In the genomic region with DNA sequence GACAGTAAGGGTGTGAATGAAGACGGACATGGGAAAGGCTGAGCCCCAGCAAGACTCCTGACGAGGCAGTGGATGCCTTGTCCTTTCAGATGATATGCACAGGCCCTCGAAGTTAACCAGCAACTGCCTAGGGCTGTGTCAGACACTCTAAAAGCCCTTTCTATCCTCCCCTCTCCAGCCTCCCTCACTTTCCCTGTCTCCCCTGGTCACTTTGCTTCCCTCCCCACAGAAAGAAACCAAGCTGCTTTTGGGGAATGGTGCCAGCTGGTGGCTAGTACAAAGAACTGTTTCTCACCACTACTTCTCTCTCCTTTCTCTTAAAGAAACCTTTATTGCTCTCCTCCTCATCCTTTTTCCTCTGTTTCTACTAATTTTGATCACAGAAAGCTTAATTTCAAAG, we compare ENCODE assay signal across 10 cellular contexts. TPM values are rescaled to one million over a fixed set of nuclear protein-coding genes. Genes with fewer than 3 reads are reported as not detected.
DNase-seq lines count a peak whose midpoint lies in the region; ATAC-seq and TF ChIP-seq lines count a peak whose summit lies in the region.
"Had no signal": no experiment of that assay in that cellular context is flagged by ENCODE, and none has a peak within 500 bp of the region (broad histone marks: within the 10 kb centered on the region; RNA-seq: fewer than 3 reads in every experiment).

No MANE protein-coding gene starts in this region.

- TF ChIP-seq EP300 in upper lobe of left lung (IDR thresholded peaks at IDR 0.05) = no peak

- no peak overlapping the region for H2BK5ac ChIP-seq in mesendoderm (ENCODE audit: low read length)

- intact Hi-C loops in breast epithelium (cut with DNase I; ENCODE audit: low total_unique reads) = no loop called here

- peaks cover 24% of the 10 kb centered on the region for H3K79me1 ChIP-seq in mesendoderm (ENCODE audit: low read length)

- no CpG with 5 or more reads among the region's 3 CpGs for WGBS in mesendoderm (ENCODE audit: extremely low coverage, insufficient coverage, low lambda C conversion rate)
- WGBS in upper lobe of left lung, 2 donors = 82 to 83% methylated on average over 3 of the region's 3 CpGs

- no peak overlapping the region for H2AK5ac ChIP-seq in mesendoderm (ENCODE audit: low read length)

- H3K27ac ChIP-seq in breast epithelium (peak overlapping the region; percentile 50 to 67), mesendoderm (ENCODE audit: low read depth, low read length) (no peak overlapping the region), upper lobe of left lung (no peak overlapping the region)

- H3K9me3 ChIP-seq in breast epithelium = no peaks in the 10 kb centered on the region
- no peaks in the 10 kb centered on the region for H3K9me3 ChIP-seq in upper lobe of left lung

- TF ChIP-seq CTCF in breast epithelium (IDR thresholded peaks at IDR 0.05) (no peak), upper lobe of left lung (IDR thresholded peaks at IDR 0.05) (peak in 2 of 6 experiments; percentile 13 to 22)

- H4K5ac ChIP-seq in mesendoderm (ENCODE audit: low read length) = no peak overlapping the region

- no peak overlapping the region for H3K4me3 ChIP-seq in breast epithelium
- no peak overlapping the region for H3K4me3 ChIP-seq in mesendoderm (ENCODE audit: low read length)
- H3K4me3 ChIP-seq in upper lobe of left lung = no peak overlapping the region

- H3K27me3 ChIP-seq in breast epithelium (no peaks in the 10 kb centered on the region), mesendoderm (ENCODE audit: insufficient read depth, low read length, poor library complexity) (no peaks in the 10 kb centered on the region), upper lobe of left lung (no peaks in the 10 kb centered on the region)

- H3K36me3 ChIP-seq in breast epithelium = no peaks in the 10 kb centered on the region
- H3K36me3 ChIP-seq in mesendoderm (ENCODE audit: control insufficient read depth, insufficient read depth, low read length) = no peaks in the 10 kb centered on the region
- H3K36me3 ChIP-seq in upper lobe of left lung = peaks cover 0 to 24% (median 4%) of the 10 kb centered on the region in 4 donors

- DNase-seq in AML-193 (lab: John Stamatoyannopoulos, UW) (peak; percentile 4 to 33), M059J (ENCODE audit: low read depth) (peak; percentile 33), breast epithelium (ENCODE audit: low spot score in 2 of 2) (no peak), mesendoderm (peak; percentile 75), upper lobe of left lung (no peak), HPDE6-E6E7 (ENCODE audit: extremely low spot score) (no peak), dedifferentiated amniotic fluid mesenchymal stem cell (ENCODE audit: extremely low spot score) (no peak)
- DNase-seq in stimulated activated CD4-positive, alpha-beta T cell treated with anti-CD3 and anti-CD28 coated beads, Interleukin-4, amount 100 ng/mL, for 24 hours = no peak
- DNase-seq: immature natural killer cell, T-helper 9 cell had no signal

- ATAC-seq in upper lobe of left lung (ENCODE audit: low FRiP score in 2 of 2) = no peak

- TF ChIP-seq POLR2A in breast epithelium (IDR thresholded peaks at IDR 0.05) (no peak), upper lobe of left lung (IDR thresholded peaks at IDR 0.05) (no peak)

- no peak overlapping the region for H2BK15ac ChIP-seq in mesendoderm (replicated peaks; ENCODE audit: low read depth)

- H3K4me2 ChIP-seq in mesendoderm (ENCODE audit: low read length) = no peak overlapping the region

- no peak overlapping the region for H3K18ac ChIP-seq in mesendoderm (ENCODE audit: low read length)

- H3K79me2 ChIP-seq in mesendoderm (ENCODE audit: control insufficient read depth, insufficient read depth, low read length) = peaks cover 5% of the 10 kb centered on the region

- H3K9ac ChIP-seq in mesendoderm (ENCODE audit: low read length) = no peak overlapping the region

- no peak overlapping the region for H4K8ac ChIP-seq in mesendoderm (ENCODE audit: low read depth, low read length)

- H3K4me1 ChIP-seq in breast epithelium (no peaks in the 10 kb centered on the region), mesendoderm (ENCODE audit: control insufficient read depth, low read depth, low read length) (peaks cover 30% of the 10 kb centered on the region), upper lobe of left lung (peaks cover 0 to 8% (median 3%) of the 10 kb centered on the region in 4 donors)

- H3K56ac ChIP-seq in mesendoderm (ENCODE audit: low read length) = no peak overlapping the region

- H2BK120ac ChIP-seq in mesendoderm (ENCODE audit: low read depth, low read length) = no peak overlapping the region

- no peak overlapping the region for H3K4ac ChIP-seq in mesendoderm (ENCODE audit: low read depth, low read length)

- no peak overlapping the region for H3K23ac ChIP-seq in mesendoderm (ENCODE audit: low read length)

RNA-seq across cellular contexts. Expression of a gene that starts 21.4 kb away (rescaled TPM):
- total RNA-seq in M059J (2014; rRNA removed; shearing (Covaris generic)) = 19.1 and 29.6 TPM in 2 replicates
- total RNA-seq in breast epithelium = 10 to 100 TPM; 36.8 to 61.8 (median 41.3) TPM
- polyA plus RNA-seq in mesendoderm (2013, experiment 1 of 2) = 14.7 TPM
- polyA plus RNA-seq in mesendoderm (2013, experiment 2 of 2) = 15.2 TPM
- total RNA-seq in upper lobe of left lung = 10 to 100 TPM; 17.3 to 69.5 (median 32.9) TPM

Comparison
In these comparisons a context has a peak if more than half of its experiments do, and no peak if none do; other contexts are left out.
1. DNase-seq: peak in AML-193 (2 of 2), M059J (single experiment) and mesendoderm (single experiment); none in breast epithelium (0 of 2), upper lobe of left lung (0 of 2), stimulated activated CD4-positive, alpha-beta T cell treated with anti-CD3 and anti-CD28 coated beads, Interleukin-4, amount 100 ng/mL, for 24 hours (single experiment), HPDE6-E6E7 (single experiment) and dedifferentiated amniotic fluid mesenchymal stem cell (single experiment).
2. H3K27ac ChIP-seq: peak in breast epithelium (2 of 2); none in mesendoderm (single experiment) and upper lobe of left lung (0 of 4).